In the genomic region with DNA sequence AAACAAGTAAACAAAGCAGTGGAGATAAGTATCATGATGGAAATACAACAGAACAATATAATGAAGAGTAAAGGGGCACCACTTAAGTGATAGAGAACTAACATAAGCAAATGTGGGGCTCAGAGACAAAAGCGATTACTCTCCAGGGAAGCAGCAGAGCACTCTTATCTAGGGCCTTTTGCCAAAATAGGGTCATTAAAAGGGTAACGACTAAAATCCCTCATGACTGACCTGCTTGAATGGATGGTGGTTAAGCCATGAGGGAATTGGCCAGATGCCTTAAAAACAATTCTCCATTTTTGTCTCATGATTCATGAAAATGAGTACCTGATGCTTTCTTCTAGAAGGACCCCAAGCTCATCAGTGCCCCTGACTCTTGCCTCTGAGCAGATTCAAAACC, we compare ENCODE assay signal across 14 cellular contexts. TPM values are rescaled to one million over a fixed set of nuclear protein-coding genes. Genes with fewer than 3 reads are reported as not detected.
A peak's percentile ranks its signal among the peaks of the same experiment; 100 is the strongest.
DNase-seq lines count a peak whose midpoint lies in the region; ATAC-seq and TF ChIP-seq lines count a peak whose summit lies in the region.
"Had no signal": no experiment of that assay in that cellular context is flagged by ENCODE, and none has a peak within 500 bp of the region (broad histone marks: within the 10 kb centered on the region; RNA-seq: fewer than 3 reads in every experiment).

No MANE protein-coding gene starts in this region.

- peak overlapping the region; percentile 39 for H3K27ac Mint-ChIP-seq in glutamatergic neuron (ENCODE audit: unreplicated experiment)
- H3K27ac Mint-ChIP-seq in stimulated activated naive B cell treated with anti-CD40 and anti-IgM and Interleukin-4, amounts not matched to agents 10 μg/mL and 1 μg/mL and 100 μg/mL, for 72 hours = no peak overlapping the region

- H3K27me3 Mint-ChIP-seq in glutamatergic neuron (ENCODE audit: unreplicated experiment) = peaks cover 7% of the 10 kb centered on the region
- peaks cover 58 to 71% of the 10 kb centered on the region in 2 donors for H3K27me3 Mint-ChIP-seq in stimulated activated naive B cell treated with anti-CD40 and anti-IgM and Interleukin-4, amounts not matched to agents 10 μg/mL and 1 μg/mL and 100 μg/mL, for 72 hours

- no peak for TF ChIP-seq CTCF in glutamatergic neuron (IDR thresholded peaks at IDR 0.05; ENCODE audit: partially characterized antibody, unreplicated experiment)

- peak overlapping the region; percentile 43 for H3K4me3 Mint-ChIP-seq in glutamatergic neuron (ENCODE audit: unreplicated experiment)
- no peak overlapping the region for H3K4me3 Mint-ChIP-seq in stimulated activated naive B cell treated with anti-CD40 and anti-IgM and Interleukin-4, amounts not matched to agents 10 μg/mL and 1 μg/mL and 100 μg/mL, for 72 hours

- no peak for ATAC-seq in stimulated activated naive B cell treated with anti-CD40 and anti-IgM and Interleukin-4, amounts not matched to agents 10 μg/mL and 1 μg/mL and 100 μg/mL, for 72 hours (replicated peaks)
- ATAC-seq: HepG2 had no signal

- H3K36me3 Mint-ChIP-seq in glutamatergic neuron (ENCODE audit: unreplicated experiment) = peaks cover 5% of the 10 kb centered on the region
- H3K36me3 Mint-ChIP-seq in stimulated activated naive B cell treated with anti-CD40 and anti-IgM and Interleukin-4, amounts not matched to agents 10 μg/mL and 1 μg/mL and 100 μg/mL, for 72 hours = peaks cover 0 to 2% of the 10 kb centered on the region in 2 donors

- DNase-seq in NCI-H2196 (lab: John Stamatoyannopoulos, UW; ENCODE audit: unreplicated experiment) = peak; percentile 17
- DNase-seq in NCI-H2196 treated with DMSO at 0.1 percent for 48 hours (lab: John Stamatoyannopoulos, UW; ENCODE audit: unreplicated experiment) = no peak
- DNase-seq in NCI-H1105 (lab: John Stamatoyannopoulos, UW) = peak; percentile 30
- peak; percentile 78 for DNase-seq in NCI-H69 (lab: John Stamatoyannopoulos, UW)
- no peak for DNase-seq in glutamatergic neuron
- DNase-seq in T-helper 1 cell = no peak
- DNase-seq in stimulated activated naive B cell treated with anti-CD40 and anti-IgM and Interleukin-4, amounts not matched to agents 10 μg/mL and 1 μg/mL and 100 μg/mL, for 72 hours = no peak
- no peak for DNase-seq in ureter (ENCODE audit: low spot score)
- DNase-seq: GOT3; NK-92 treated with Interleukin-12 subunit alpha and Interleukin-12 subunit beta, amount 100 ng/mL, for 24 hours; T-helper 9 cell had no signal

- peaks cover 4% of the 10 kb centered on the region for H3K9me3 Mint-ChIP-seq in glutamatergic neuron (ENCODE audit: unreplicated experiment)
- H3K9me3 Mint-ChIP-seq in stimulated activated naive B cell treated with anti-CD40 and anti-IgM and Interleukin-4, amounts not matched to agents 10 μg/mL and 1 μg/mL and 100 μg/mL, for 72 hours = no peaks in the 10 kb centered on the region

- peaks cover 17% of the 10 kb centered on the region for H3K4me1 Mint-ChIP-seq in glutamatergic neuron (ENCODE audit: low read depth, unreplicated experiment)
- peaks cover 0 to 2% of the 10 kb centered on the region in 2 donors for H3K4me1 Mint-ChIP-seq in stimulated activated naive B cell treated with anti-CD40 and anti-IgM and Interleukin-4, amounts not matched to agents 10 μg/mL and 1 μg/mL and 100 μg/mL, for 72 hours

RNA-seq across cellular contexts. Expression of a gene that starts 3.2 kb away (rescaled TPM):
- total RNA-seq in glutamatergic neuron (ENCODE audit: unreplicated experiment) = 6.2 TPM
- total RNA-seq in ureter = not detected
- total RNA-seq: HepG2, NCI-H460, SK-MEL-5 had no signal

Comparison
In these comparisons a context has a peak if more than half of its experiments do, and no peak if none do; other contexts are left out.
1. DNase-seq: peak in NCI-H2196 (single experiment), NCI-H1105 (single experiment) and NCI-H69 (single experiment); none in NCI-H2196 treated with DMSO at 0.1 percent for 48 hours (single experiment), glutamatergic neuron (single experiment), T-helper 1 cell (0 of 5), stimulated activated naive B cell treated with anti-CD40 and anti-IgM and Interleukin-4, amounts not matched to agents 10 μg/mL and 1 μg/mL and 100 μg/mL, for 72 hours (single experiment) and ureter (single experiment).